ENCODE assay signal across 8 cellular contexts in genomic region chr16:69328854-69329316, GRCh38. TPM values are rescaled to one million over a fixed set of nuclear protein-coding genes. Genes with fewer than 3 reads are reported as not detected.
DNase-seq lines count a peak whose midpoint lies in the region; ATAC-seq, FAIRE-seq and TF ChIP-seq lines count a peak whose summit lies in the region.

No MANE protein-coding gene starts in this region.

- CTCF ChIA-PET in A549 (lab: Yijun Ruan, JAX): interaction anchor here (0.9 to 8.9 kb wide), 4 partner anchors 8 to 17 kb away, joined by 3 to 44 read pairs (median 4); partner anchors contain the start of genes COG8, NIP7 and VPS4A

- TF ChIP-seq CTCF in A549 (IDR thresholded peaks at IDR 0.05) (no peak), upper lobe of left lung (IDR thresholded peaks at IDR 0.05) (no peak)

- ATAC-seq in A549: no peak
- ATAC-seq in upper lobe of left lung (ENCODE audit: low FRiP score in 2 of 2): no peak
- ATAC-seq in HG03097 (IDR thresholded peaks at IDR 0.05; ENCODE audit: low FRiP score, unreplicated experiment): no peak

- 53% methylated on average over 10 of the region's 10 CpGs for WGBS in A549 (ENCODE audit: missing lambda C conversion rate)
- WGBS in upper lobe of left lung, 2 donors: 54 to 58% methylated on average over 7 to 10 of the region's 10 CpGs

- no peak for FAIRE-seq in A549 (lab: Jason Lieb, UNC)

- DNase-seq in A549 (ENCODE audit: low read depth in 1 of 2, low spot score in 1 of 2) (no peak), H7 (peak; percentile 65), iris pigment epithelial cell (ENCODE audit: low read depth) (peak; percentile 42), upper lobe of left lung (peak in 1 of 2 donors; percentile 64), midbrain (lab: John Stamatoyannopoulos, UW) (no peak)
- DNase-seq in activated CD8-positive, alpha-beta memory T cell treated with anti-CD3 and anti-CD28 coated beads, Interleukin-2, amount 50 U/mL, for 4 hours: peak; percentile 14
- DNase-seq in stimulated activated CD4-positive, alpha-beta T cell treated with anti-CD3 and anti-CD28 coated beads, Interleukin-12 subunit alpha, Interleukin-12 subunit beta, amount 100 ng/mL, for 4 hours: no peak

- H3K27ac ChIP-seq in A549 (peak overlapping the region; percentile 86 to 94; a peak in 4 of 6 replicates), upper lobe of left lung (peak overlapping the region; percentile 19 to 42 (median 27))

- POLR2A ChIA-PET in A549 (lab: Yijun Ruan, JAX): interaction anchor here (1.8 kb wide), 1 partner anchor 10 kb away, joined by 4 read pairs; no protein-coding TSS in a partner anchor

- TF ChIP-seq RAD21 in A549 (conservative IDR thresholded peaks at IDR 0.05 in 1 of 2, IDR thresholded peaks at IDR 0.05 in 1 of 2): no peak

- H3K27me3 ChIP-seq in H7 (ENCODE audit: control insufficient read depth, insufficient read depth, low read length) (no peaks in the 10 kb centered on the region), upper lobe of left lung (no peaks in the 10 kb centered on the region)

- TF ChIP-seq POLR2A in A549 (IDR thresholded peaks at IDR 0.05; ENCODE audit: low read length): no peak
- TF ChIP-seq POLR2A in upper lobe of left lung (IDR thresholded peaks at IDR 0.05): no peak

- H3K4me1 ChIP-seq in A549 (peaks cover 42% of the 10 kb centered on the region), upper lobe of left lung (peaks cover 25 to 63% (median 31%) of the 10 kb centered on the region in 4 donors)

- H3K9me3 ChIP-seq in A549 (no peaks in the 10 kb centered on the region), upper lobe of left lung (no peaks in the 10 kb centered on the region)

- no peak for TF ChIP-seq EP300 in A549 (IDR thresholded peaks at IDR 0.05)
- TF ChIP-seq EP300 in upper lobe of left lung (IDR thresholded peaks at IDR 0.05): no peak

- H3K4me2 ChIP-seq in A549: peak overlapping the region; percentile 99

- H3K36me3 ChIP-seq in H7 (replicated peaks; ENCODE audit: control insufficient read depth, insufficient read depth, low read length) (peaks cover 31% of the 10 kb centered on the region), upper lobe of left lung (peaks cover 2 to 64% (median 30%) of the 10 kb centered on the region in 4 donors)

- H3K4me3 ChIP-seq in A549: peak overlapping the region; percentile 76
- peak overlapping the region; percentile 86; the same call in 1 of the 2 replicates for H3K4me3 ChIP-seq in H7 (ENCODE audit: insufficient read depth, low read depth, low read length)
- H3K4me3 ChIP-seq in upper lobe of left lung: peak overlapping the region in 3 of 4 donors; percentile 95 to 99 (median 98)

TF ChIP-seq in A549, 52 proteins besides CTCF, POLR2A, EP300 and RAD21:
- TF ChIP-seq REST (IDR thresholded peaks at IDR 0.05): no peak
- TF ChIP-seq PBX3 (IDR thresholded peaks at IDR 0.05): peak; percentile 39; the same call in 1 of the 2 replicates

RNA-seq across cellular contexts. Expression of gene PDF, which starts 1.5 kb away (rescaled TPM):
- 10.0 and 16.1 TPM in 2 replicates for polyA plus RNA-seq in A549 (2011; rRNA removed)
- polyA plus RNA-seq in A549 (2012; cell fraction: cytosol; rRNA removed): 35.1 and 42.2 TPM in 2 replicates
- polyA plus RNA-seq in A549 (2012; cell fraction: nucleus; rRNA removed): 27.1 and 31.2 TPM in 2 replicates
- polyA plus RNA-seq in A549 (2017; fragmentation: RNase III; extraction: RNeasy Plus Mini Kit Qiagen cat#74134 plus additional on column Dnase treatment): 27.6 to 29.1 TPM (median 27.9 TPM) in 3 replicates
- polyA minus RNA-seq in A549 (2011; rRNA and poly(A)+ RNA removed): 3.8 and 4.0 TPM in 2 replicates
- total RNA-seq in H7 (2014; rRNA removed; shearing (Covaris generic)): 23.9 and 25.3 TPM in 2 replicates
- total RNA-seq in upper lobe of left lung: 10 to 100 TPM in 5 of 6 donors, 1 to 10 TPM in 1; 6.9 to 22.0 (median 13.5) TPM

RNA-seq across cellular contexts. Expression of gene COG8, which starts 10.5 kb away (rescaled TPM):
- 24.3 and 31.8 TPM in 2 replicates for polyA plus RNA-seq in A549 (2011; rRNA removed)
- 20.8 and 29.0 TPM in 2 replicates for polyA plus RNA-seq in A549 (2012; cell fraction: cytosol; rRNA removed)
- 38.4 and 41.3 TPM in 2 replicates for polyA plus RNA-seq in A549 (2012; cell fraction: nucleus; rRNA removed)
- 20.5 to 21.4 TPM (median 21.4 TPM) in 3 replicates for polyA plus RNA-seq in A549 (2017; fragmentation: RNase III; extraction: RNeasy Plus Mini Kit Qiagen cat#74134 plus additional on column Dnase treatment)
- 58.8 and 66.5 TPM in 2 replicates for polyA minus RNA-seq in A549 (2011; rRNA and poly(A)+ RNA removed)
- 63.1 and 71.0 TPM in 2 replicates for total RNA-seq in H7 (2014; rRNA removed; shearing (Covaris generic))
- 10 to 100 TPM; 33.5 to 62.9 (median 37.0) TPM for total RNA-seq in upper lobe of left lung

RNA-seq across cellular contexts. Expression of gene NIP7, which starts 10.7 kb away (rescaled TPM):
- polyA plus RNA-seq in A549 (2011; rRNA removed) (23.0 and 27.3 TPM in 2 replicates), A549 (2017; fragmentation: RNase III; extraction: RNeasy Plus Mini Kit Qiagen cat#74134 plus additional on column Dnase treatment) (55.9 to 64.5 TPM (median 55.9 TPM) in 3 replicates)
- polyA plus RNA-seq in A549 (2012; cell fraction: cytosol; rRNA removed): 14.1 TPM in 2 replicates
- polyA plus RNA-seq in A549 (2012; cell fraction: nucleus; rRNA removed): 4.7 and 11.9 TPM in 2 replicates
- polyA minus RNA-seq in A549 (2011; rRNA and poly(A)+ RNA removed): 16.8 and 17.9 TPM in 2 replicates
- 30.7 and 31.0 TPM in 2 replicates for total RNA-seq in H7 (2014; rRNA removed; shearing (Covaris generic))
- total RNA-seq in upper lobe of left lung: 10 to 100 TPM in 4 of 6 donors, 1 to 10 TPM in 2; 2.7 to 21.0 (median 14.1) TPM

RNA-seq across cellular contexts. Expression of gene VPS4A, which starts 17.7 kb away (rescaled TPM):
- polyA plus RNA-seq in A549 (2011; rRNA removed) (12.9 and 18.2 TPM in 2 replicates), A549 (2017; fragmentation: RNase III; extraction: RNeasy Plus Mini Kit Qiagen cat#74134 plus additional on column Dnase treatment) (25.5 to 28.1 TPM (median 26.7 TPM) in 3 replicates)
- polyA plus RNA-seq in A549 (2012; cell fraction: cytosol; rRNA removed): 20.2 and 23.7 TPM in 2 replicates
- 27.5 and 34.3 TPM in 2 replicates for polyA plus RNA-seq in A549 (2012; cell fraction: nucleus; rRNA removed)
- polyA minus RNA-seq in A549 (2011; rRNA and poly(A)+ RNA removed): 27.4 and 31.1 TPM in 2 replicates
- total RNA-seq in H7 (2014; rRNA removed; shearing (Covaris generic)): 28.2 and 33.2 TPM in 2 replicates
- 10 to 100 TPM; 27.8 to 48.6 (median 32.9) TPM for total RNA-seq in upper lobe of left lung

RNA-seq across cellular contexts. Expression of gene TMED6, which starts 22.7 kb away (rescaled TPM):
- 0.12 TPM in 1 of 2 replicates, not detected in the other for polyA plus RNA-seq in A549 (2011; rRNA removed)
- polyA plus RNA-seq in A549 (2012; cell fraction: cytosol; rRNA removed): not detected in 2 replicates
- polyA plus RNA-seq in A549 (2012; cell fraction: nucleus; rRNA removed): 0.12 and 0.36 TPM in 2 replicates
- 0.19 to 0.44 TPM (median 0.20 TPM) in 3 replicates for polyA plus RNA-seq in A549 (2017; fragmentation: RNase III; extraction: RNeasy Plus Mini Kit Qiagen cat#74134 plus additional on column Dnase treatment)
- polyA minus RNA-seq in A549 (2011; rRNA and poly(A)+ RNA removed): 0.29 TPM in 1 of 2 replicates, not detected in the other
- total RNA-seq in H7 (2014; rRNA removed; shearing (Covaris generic)): 0.52 TPM in 1 of 2 replicates, not detected in the other
- total RNA-seq in upper lobe of left lung: 1 to 10 TPM in 2 of 6 donors, under 1 TPM in 2, not detected in 2; 0.43 to 2.6 (median 1.1) TPM

Comparison
In these comparisons a context has a peak if more than half of its experiments do, and no peak if none do; other contexts are left out.
1. DNase-seq: peak in H7 (single experiment), activated CD8-positive, alpha-beta memory T cell treated with anti-CD3 and anti-CD28 coated beads, Interleukin-2, amount 50 U/mL, for 4 hours (single experiment) and iris pigment epithelial cell (single experiment); none in A549 (0 of 2), midbrain (single experiment) and stimulated activated CD4-positive, alpha-beta T cell treated with anti-CD3 and anti-CD28 coated beads, Interleukin-12 subunit alpha, Interleukin-12 subunit beta, amount 100 ng/mL, for 4 hours (single experiment).
2. Peak in every context shown above with its lines, with median percentiles within 50 percentile points of each other: H3K4me3 ChIP-seq.